Comparison of ENCODE assay signal across 2 cellular contexts in the genomic region with DNA sequence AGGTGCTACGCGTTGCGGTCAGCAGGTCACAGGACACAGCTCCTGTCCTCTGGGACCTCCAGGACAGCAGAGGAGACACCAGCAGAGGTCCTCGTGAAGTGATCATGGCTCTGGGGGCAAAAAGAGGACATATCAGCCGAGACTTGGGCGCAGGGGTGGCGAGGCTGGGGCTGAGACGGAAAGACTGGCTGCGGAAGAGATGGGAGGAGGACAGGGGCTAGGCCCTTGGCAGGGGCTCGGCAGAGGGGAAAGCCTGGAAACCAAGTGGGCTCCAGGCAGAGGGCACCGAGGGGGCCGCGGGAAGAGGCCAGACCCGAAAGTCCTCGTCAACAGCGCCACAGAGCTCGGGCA.
TF ChIP-seq lines count a peak whose summit lies in the region.

No MANE protein-coding gene starts in this region.

TF ChIP-seq in HCT116, 20 proteins besides CTCF, POLR2A, EP300 and RAD21:
- TF ChIP-seq ZNF274 (IDR thresholded peaks at IDR 0.05; ENCODE audit: low read depth, low read length) (no peak), SRF (IDR thresholded peaks at IDR 0.05; ENCODE audit: low read depth) (no peak), ELF1 (IDR thresholded peaks at IDR 0.05; ENCODE audit: borderline replicate concordance, low read depth) (no peak), YY1 (IDR thresholded peaks at IDR 0.05; ENCODE audit: extremely low read depth, insufficient replicate concordance, low read depth, low read length) (no peak), ATF3 (IDR thresholded peaks at IDR 0.05) (no peak), EZH2 (IDR thresholded peaks at IDR 0.05) (no peak), SP1 (IDR thresholded peaks at IDR 0.05; ENCODE audit: low read depth) (no peak), CBX3 (IDR thresholded peaks at IDR 0.05; ENCODE audit: low read depth) (no peak), MAX (IDR thresholded peaks at IDR 0.05) (no peak), EGR1 (IDR thresholded peaks at IDR 0.05; ENCODE audit: low read depth) (no peak), CEBPB (IDR thresholded peaks at IDR 0.05; ENCODE audit: low read depth) (no peak), ZFX (IDR thresholded peaks at IDR 0.05) (no peak)
- TF ChIP-seq, protein P1, sequence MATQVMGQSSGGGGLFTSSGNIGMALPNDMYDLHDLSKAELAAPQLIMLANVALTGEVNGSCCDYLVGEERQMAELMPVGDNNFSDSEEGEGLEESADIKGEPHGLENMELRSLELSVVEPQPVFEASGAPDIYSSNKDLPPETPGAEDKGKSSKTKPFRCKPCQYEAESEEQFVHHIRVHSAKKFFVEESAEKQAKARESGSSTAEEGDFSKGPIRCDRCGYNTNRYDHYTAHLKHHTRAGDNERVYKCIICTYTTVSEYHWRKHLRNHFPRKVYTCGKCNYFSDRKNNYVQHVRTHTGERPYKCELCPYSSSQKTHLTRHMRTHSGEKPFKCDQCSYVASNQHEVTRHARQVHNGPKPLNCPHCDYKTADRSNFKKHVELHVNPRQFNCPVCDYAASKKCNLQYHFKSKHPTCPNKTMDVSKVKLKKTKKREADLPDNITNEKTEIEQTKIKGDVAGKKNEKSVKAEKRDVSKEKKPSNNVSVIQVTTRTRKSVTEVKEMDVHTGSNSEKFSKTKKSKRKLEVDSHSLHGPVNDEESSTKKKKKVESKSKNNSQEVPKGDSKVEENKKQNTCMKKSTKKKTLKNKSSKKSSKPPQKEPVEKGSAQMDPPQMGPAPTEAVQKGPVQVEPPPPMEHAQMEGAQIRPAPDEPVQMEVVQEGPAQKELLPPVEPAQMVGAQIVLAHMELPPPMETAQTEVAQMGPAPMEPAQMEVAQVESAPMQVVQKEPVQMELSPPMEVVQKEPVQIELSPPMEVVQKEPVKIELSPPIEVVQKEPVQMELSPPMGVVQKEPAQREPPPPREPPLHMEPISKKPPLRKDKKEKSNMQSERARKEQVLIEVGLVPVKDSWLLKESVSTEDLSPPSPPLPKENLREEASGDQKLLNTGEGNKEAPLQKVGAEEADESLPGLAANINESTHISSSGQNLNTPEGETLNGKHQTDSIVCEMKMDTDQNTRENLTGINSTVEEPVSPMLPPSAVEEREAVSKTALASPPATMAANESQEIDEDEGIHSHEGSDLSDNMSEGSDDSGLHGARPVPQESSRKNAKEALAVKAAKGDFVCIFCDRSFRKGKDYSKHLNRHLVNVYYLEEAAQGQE (IDR thresholded peaks at IDR 0.05; ENCODE audit: low read depth), result no peak

TF ChIP-seq in HepG2, 621 proteins besides CTCF, POLR2A, EP300 and RAD21:
- TF ChIP-seq ZNF557 (CRISPR knock-in tag; IDR thresholded peaks at IDR 0.05) (no peak), NFKB2 (CRISPR knock-in tag; IDR thresholded peaks at IDR 0.05; ENCODE audit: borderline replicate concordance) (no peak), ZNF274 (CRISPR knock-in tag; IDR thresholded peaks at IDR 0.05) (no peak), ZNF367 (CRISPR knock-in tag; IDR thresholded peaks at IDR 0.05; ENCODE audit: borderline replicate concordance) (no peak), SP4 (CRISPR knock-in tag; IDR thresholded peaks at IDR 0.05) (no peak), ZSCAN29 (CRISPR knock-in tag; conservative IDR thresholded peaks at IDR 0.05) (no peak), MTERF4 (CRISPR knock-in tag; IDR thresholded peaks at IDR 0.05) (no peak), NR2F6 (IDR thresholded peaks at IDR 0.05) (no peak), NR2F6 (CRISPR knock-in tag; IDR thresholded peaks at IDR 0.05) (no peak), ZFP1 (CRISPR knock-in tag; IDR thresholded peaks at IDR 0.05) (no peak), ZNF30 (CRISPR knock-in tag; IDR thresholded peaks at IDR 0.05) (no peak), ZNF263 (CRISPR knock-in tag; IDR thresholded peaks at IDR 0.05) (no peak), ZMAT5 (CRISPR knock-in tag; IDR thresholded peaks at IDR 0.05; ENCODE audit: borderline replicate concordance, low read depth) (no peak), ZNF281 (CRISPR knock-in tag; IDR thresholded peaks at IDR 0.05; ENCODE audit: borderline replicate concordance) (no peak), ATM (IDR thresholded peaks at IDR 0.05; ENCODE audit: borderline replicate concordance) (no peak), ZFP90 (CRISPR knock-in tag; IDR thresholded peaks at IDR 0.05; ENCODE audit: borderline replicate concordance) (no peak)
- TF ChIP-seq, protein P2, sequence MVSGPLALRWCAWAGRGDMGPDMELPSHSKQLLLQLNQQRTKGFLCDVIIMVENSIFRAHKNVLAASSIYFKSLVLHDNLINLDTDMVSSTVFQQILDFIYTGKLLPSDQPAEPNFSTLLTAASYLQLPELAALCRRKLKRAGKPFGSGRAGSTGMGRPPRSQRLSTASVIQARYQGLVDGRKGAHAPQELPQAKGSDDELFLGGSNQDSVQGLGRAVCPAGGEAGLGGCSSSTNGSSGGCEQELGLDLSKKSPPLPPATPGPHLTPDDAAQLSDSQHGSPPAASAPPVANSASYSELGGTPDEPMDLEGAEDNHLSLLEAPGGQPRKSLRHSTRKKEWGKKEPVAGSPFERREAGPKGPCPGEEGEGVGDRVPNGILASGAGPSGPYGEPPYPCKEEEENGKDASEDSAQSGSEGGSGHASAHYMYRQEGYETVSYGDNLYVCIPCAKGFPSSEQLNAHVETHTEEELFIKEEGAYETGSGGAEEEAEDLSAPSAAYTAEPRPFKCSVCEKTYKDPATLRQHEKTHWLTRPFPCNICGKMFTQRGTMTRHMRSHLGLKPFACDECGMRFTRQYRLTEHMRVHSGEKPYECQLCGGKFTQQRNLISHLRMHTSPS (CRISPR knock-in tag; IDR thresholded peaks at IDR 0.05; ENCODE audit: low read depth), result no peak
- TF ChIP-seq, protein P3, sequence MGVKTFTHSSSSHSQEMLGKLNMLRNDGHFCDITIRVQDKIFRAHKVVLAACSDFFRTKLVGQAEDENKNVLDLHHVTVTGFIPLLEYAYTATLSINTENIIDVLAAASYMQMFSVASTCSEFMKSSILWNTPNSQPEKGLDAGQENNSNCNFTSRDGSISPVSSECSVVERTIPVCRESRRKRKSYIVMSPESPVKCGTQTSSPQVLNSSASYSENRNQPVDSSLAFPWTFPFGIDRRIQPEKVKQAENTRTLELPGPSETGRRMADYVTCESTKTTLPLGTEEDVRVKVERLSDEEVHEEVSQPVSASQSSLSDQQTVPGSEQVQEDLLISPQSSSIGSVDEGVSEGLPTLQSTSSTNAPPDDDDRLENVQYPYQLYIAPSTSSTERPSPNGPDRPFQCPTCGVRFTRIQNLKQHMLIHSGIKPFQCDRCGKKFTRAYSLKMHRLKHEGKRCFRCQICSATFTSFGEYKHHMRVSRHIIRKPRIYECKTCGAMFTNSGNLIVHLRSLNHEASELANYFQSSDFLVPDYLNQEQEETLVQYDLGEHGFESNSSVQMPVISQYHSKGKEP (CRISPR knock-in tag; IDR thresholded peaks at IDR 0.05), result no peak
- TF ChIP-seq, protein P4, sequence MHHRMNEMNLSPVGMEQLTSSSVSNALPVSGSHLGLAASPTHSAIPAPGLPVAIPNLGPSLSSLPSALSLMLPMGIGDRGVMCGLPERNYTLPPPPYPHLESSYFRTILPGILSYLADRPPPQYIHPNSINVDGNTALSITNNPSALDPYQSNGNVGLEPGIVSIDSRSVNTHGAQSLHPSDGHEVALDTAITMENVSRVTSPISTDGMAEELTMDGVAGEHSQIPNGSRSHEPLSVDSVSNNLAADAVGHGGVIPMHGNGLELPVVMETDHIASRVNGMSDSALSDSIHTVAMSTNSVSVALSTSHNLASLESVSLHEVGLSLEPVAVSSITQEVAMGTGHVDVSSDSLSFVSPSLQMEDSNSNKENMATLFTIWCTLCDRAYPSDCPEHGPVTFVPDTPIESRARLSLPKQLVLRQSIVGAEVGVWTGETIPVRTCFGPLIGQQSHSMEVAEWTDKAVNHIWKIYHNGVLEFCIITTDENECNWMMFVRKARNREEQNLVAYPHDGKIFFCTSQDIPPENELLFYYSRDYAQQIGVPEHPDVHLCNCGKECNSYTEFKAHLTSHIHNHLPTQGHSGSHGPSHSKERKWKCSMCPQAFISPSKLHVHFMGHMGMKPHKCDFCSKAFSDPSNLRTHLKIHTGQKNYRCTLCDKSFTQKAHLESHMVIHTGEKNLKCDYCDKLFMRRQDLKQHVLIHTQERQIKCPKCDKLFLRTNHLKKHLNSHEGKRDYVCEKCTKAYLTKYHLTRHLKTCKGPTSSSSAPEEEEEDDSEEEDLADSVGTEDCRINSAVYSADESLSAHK (CRISPR knock-in tag; IDR thresholded peaks at IDR 0.05; ENCODE audit: borderline replicate concordance), result no peak
